ENCODE assay signal across 1 cellular context in genomic region chr17:51153210-51154072, GRCh38.
TF ChIP-seq lines count a peak whose summit lies in the region.

TSS of gene NME1 (plus strand) at chr17:51153559. CDS start at chr17:51155655, 2,096 bp downstream.

TF ChIP-seq in IMR-90, 13 proteins besides CTCF, POLR2A, EP300 and RAD21 (continued from another document):
- TF ChIP-seq ELK1 (IDR thresholded peaks at IDR 0.05; ENCODE audit: borderline replicate concordance, low read depth, low read length), result 0 out of 2 replicates have a peak, but pooled peaks have one; percentile 23
- TF ChIP-seq MAZ (IDR thresholded peaks at IDR 0.05; ENCODE audit: borderline replicate concordance, low read depth, low read length), result peak; percentile 68; the same call in 1 of the 2 replicates
- TF ChIP-seq FOS (IDR thresholded peaks at IDR 0.05; ENCODE audit: low read depth, low read length), result peak; percentile 68
- peak; percentile 96 for TF ChIP-seq SMC3 (IDR thresholded peaks at IDR 0.05; ENCODE audit: low read depth, low read length)
